In the genomic region with DNA sequence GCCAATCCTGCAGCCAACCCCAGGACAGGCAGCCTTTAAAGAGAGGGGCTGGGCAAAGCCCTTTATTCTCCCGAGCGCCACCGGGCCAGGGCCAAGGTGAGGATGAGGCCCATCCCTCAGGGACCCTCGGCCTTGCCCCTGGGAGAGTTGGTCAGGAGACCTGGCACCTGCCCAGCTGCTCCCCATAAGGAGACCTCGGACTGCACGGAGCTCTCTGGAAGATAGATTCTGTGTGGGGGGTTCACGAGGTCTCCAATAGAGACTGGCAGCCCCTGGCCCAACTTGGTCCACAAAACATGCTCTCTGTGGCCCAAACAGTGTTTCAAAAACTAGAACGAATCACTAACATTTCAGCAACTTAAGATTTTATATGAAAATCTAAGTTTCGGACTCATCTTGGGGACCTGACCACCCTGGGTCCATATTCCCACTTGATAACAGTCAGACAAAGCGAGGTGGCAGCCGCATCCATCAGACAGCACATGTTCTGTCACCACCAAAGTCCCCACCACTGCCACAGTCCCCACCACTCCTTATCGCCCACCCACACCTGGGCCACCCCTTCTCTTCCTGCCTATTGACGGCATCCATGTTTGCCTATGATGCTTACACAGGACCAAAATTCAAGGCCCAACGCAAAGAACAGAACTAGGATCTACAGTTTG, we compare ENCODE assay signal across 11 cellular contexts.
DNase-seq lines count a peak whose midpoint lies in the region; ATAC-seq and TF ChIP-seq lines count a peak whose summit lies in the region.
"Had no signal": no experiment of that assay in that cellular context is flagged by ENCODE, and none has a peak within 500 bp of the region (broad histone marks: within the 10 kb centered on the region; RNA-seq: fewer than 3 reads in every experiment).

No MANE protein-coding gene starts in this region.

- H3K9me2 ChIP-seq in OCI-LY7 (ENCODE audit: insufficient read depth, low read length): no peaks in the 10 kb centered on the region

- BruUV-seq in OCI-LY7 (replicated peaks; lab: Mats Ljungman, UMichigan): no TSS peak

- H3K4me3 ChIP-seq in OCI-LY7 (ENCODE audit: low read depth, low read length, poor library complexity, severe bottlenecking): no peak overlapping the region
- H3K4me3 ChIP-seq in breast epithelium: no peak overlapping the region
- no peak overlapping the region for H3K4me3 ChIP-seq in lower lobe of right lung
- peak overlapping the region in 1 of 2 donors; percentile 40 for H3K4me3 ChIP-seq in stomach smooth muscle (ENCODE audit: low read length in 2 of 2)
- H3K4me3 ChIP-seq: left lung, ovary had no signal

- intact Hi-C loops in OCI-LY7 (cut with micrococcal nuclease; ENCODE audit: unreplicated experiment) (no loop called here), breast epithelium (cut with DNase I; ENCODE audit: low total_unique reads) (loop anchor here (5.0 kb wide), 1 partner anchor 1428 kb away; no protein-coding TSS in a partner anchor), lower lobe of right lung (cut with DNase I) (no loop called here)

- H3K4me1 ChIP-seq in OCI-LY7 (ENCODE audit: insufficient read depth, low read length, poor library complexity, severe bottlenecking) (peaks cover 33% of the 10 kb centered on the region), breast epithelium (peaks cover 4 to 12% of the 10 kb centered on the region in 2 donors), lower lobe of right lung (peaks cover 58% of the 10 kb centered on the region), stomach smooth muscle (ENCODE audit: control insufficient read depth, insufficient read depth, low read length) (peaks cover 81% of the 10 kb centered on the region)

- TF ChIP-seq CTCF in OCI-LY7 (conservative IDR thresholded peaks at IDR 0.05; ENCODE audit: low read length): no peak
- TF ChIP-seq CTCF in breast epithelium (IDR thresholded peaks at IDR 0.05): no peak
- no peak for TF ChIP-seq CTCF in lower lobe of right lung (IDR thresholded peaks at IDR 0.05)

- H2AFZ ChIP-seq in OCI-LY7 (ENCODE audit: low read length): no peak overlapping the region

- DNase-seq in OCI-LY7 (ENCODE audit: low spot score) (no peak), breast epithelium (ENCODE audit: low spot score in 2 of 2) (no peak), lower lobe of right lung (no peak), DMS114 treated with DMSO at 0.1 percent for 48 hours (lab: John Stamatoyannopoulos, UW; ENCODE audit: unreplicated experiment) (no peak), NCI-H2196 treated with DMSO at 0.1 percent for 48 hours (lab: John Stamatoyannopoulos, UW; ENCODE audit: unreplicated experiment) (no peak)
- DNase-seq in NK-92 treated with Interleukin-12 subunit alpha and Interleukin-12 subunit beta, amount 100 ng/mL, for 24 hours (lab: John Stamatoyannopoulos, UW): no peak
- DNase-seq in stimulated activated CD4-positive, alpha-beta T cell treated with anti-CD3 and anti-CD28 coated beads, Interleukin-4, amount 100 ng/mL, for 4 hours: no peak
- DNase-seq: activated T-cell treated with anti-CD3 and anti-CD28 coated beads for 4 hours had no signal

- H3K27ac ChIP-seq in OCI-LY7 (ENCODE audit: low read depth, low read length, poor library complexity, severe bottlenecking) (no peak overlapping the region), breast epithelium (peak overlapping the region; percentile 62 to 74), lower lobe of right lung (peak overlapping the region; percentile 58), stomach smooth muscle (ENCODE audit: low read length) (peak overlapping the region; percentile 73)
- H3K27ac ChIP-seq: left lung, ovary had no signal

- H3K36me3 ChIP-seq in OCI-LY7 (ENCODE audit: insufficient read depth, low read length) (no peaks in the 10 kb centered on the region), breast epithelium (no peaks in the 10 kb centered on the region), lower lobe of right lung (no peaks in the 10 kb centered on the region), stomach smooth muscle (ENCODE audit: control insufficient read depth in 2 of 2, insufficient read depth in 2 of 2, low read length in 2 of 2) (no peaks in the 10 kb centered on the region)
- H3K36me3 ChIP-seq: ovary had no signal

- peak overlapping the region; percentile 8; the same call in 1 of the 2 replicates for H3K4me2 ChIP-seq in OCI-LY7 (ENCODE audit: low read length)

- no peak for TF ChIP-seq POLR2A in breast epithelium (IDR thresholded peaks at IDR 0.05)

- H3K9ac ChIP-seq in stomach smooth muscle (ENCODE audit: low read length in 2 of 2): no peak overlapping the region

- POLR2A ChIA-PET in OCI-LY7 (lab: Charles Lee): no interaction called here

- no peak for ATAC-seq in lower lobe of right lung

- peaks cover 7% of the 10 kb centered on the region; the same call in 1 of the 2 replicates for H3K79me2 ChIP-seq in OCI-LY7 (ENCODE audit: insufficient read depth, low read depth, low read length)

- peaks cover 3% of the 10 kb centered on the region; the same call in 1 of the 2 replicates for H4K20me1 ChIP-seq in OCI-LY7 (ENCODE audit: insufficient read depth, low read length)

- H3K27me3 ChIP-seq in breast epithelium (no peaks in the 10 kb centered on the region), lower lobe of right lung (ENCODE audit: low read depth) (no peaks in the 10 kb centered on the region), stomach smooth muscle (ENCODE audit: control insufficient read depth in 1 of 2, insufficient read depth in 2 of 2, low read length in 2 of 2) (no peaks in the 10 kb centered on the region)
- H3K27me3 ChIP-seq: left lung, ovary had no signal

- CTCF ChIA-PET in OCI-LY7 (lab: Charles Lee; ENCODE audit: unreplicated experiment): no interaction called here

- no peaks in the 10 kb centered on the region for H3K9me3 ChIP-seq in OCI-LY7 (ENCODE audit: low read length)
- H3K9me3 ChIP-seq in breast epithelium: no peaks in the 10 kb centered on the region
- no peaks in the 10 kb centered on the region for H3K9me3 ChIP-seq in lower lobe of right lung
- H3K9me3 ChIP-seq in stomach smooth muscle (ENCODE audit: control insufficient read depth in 2 of 2, low read length in 2 of 2): no peaks in the 10 kb centered on the region
- H3K9me3 ChIP-seq: left lung, ovary had no signal
